1 cellular context compared by ENCODE assay signal in genomic region chr10:3676564-3676963, GRCh38.
TF ChIP-seq lines count a peak whose summit lies in the region.

No MANE protein-coding gene starts in this region.

TF ChIP-seq in GM12878, 131 proteins besides CTCF, POLR2A, EP300 and RAD21 (continued from another document):
- TF ChIP-seq ZBTB4 (CRISPR knock-in tag; IDR thresholded peaks at IDR 0.05) = no peak
- TF ChIP-seq EGR1 (IDR thresholded peaks at IDR 0.05; ENCODE audit: borderline replicate concordance in 1 of 2, low read depth in 2 of 2, low read length in 2 of 2) = 0 out of 3 replicates have a peak, but pooled peaks of 1 of the 2 experiments have one; percentile 24
- no peak for TF ChIP-seq FOXM1 (IDR thresholded peaks at IDR 0.05; ENCODE audit: low read depth, low read length)
- TF ChIP-seq, protein P1, sequence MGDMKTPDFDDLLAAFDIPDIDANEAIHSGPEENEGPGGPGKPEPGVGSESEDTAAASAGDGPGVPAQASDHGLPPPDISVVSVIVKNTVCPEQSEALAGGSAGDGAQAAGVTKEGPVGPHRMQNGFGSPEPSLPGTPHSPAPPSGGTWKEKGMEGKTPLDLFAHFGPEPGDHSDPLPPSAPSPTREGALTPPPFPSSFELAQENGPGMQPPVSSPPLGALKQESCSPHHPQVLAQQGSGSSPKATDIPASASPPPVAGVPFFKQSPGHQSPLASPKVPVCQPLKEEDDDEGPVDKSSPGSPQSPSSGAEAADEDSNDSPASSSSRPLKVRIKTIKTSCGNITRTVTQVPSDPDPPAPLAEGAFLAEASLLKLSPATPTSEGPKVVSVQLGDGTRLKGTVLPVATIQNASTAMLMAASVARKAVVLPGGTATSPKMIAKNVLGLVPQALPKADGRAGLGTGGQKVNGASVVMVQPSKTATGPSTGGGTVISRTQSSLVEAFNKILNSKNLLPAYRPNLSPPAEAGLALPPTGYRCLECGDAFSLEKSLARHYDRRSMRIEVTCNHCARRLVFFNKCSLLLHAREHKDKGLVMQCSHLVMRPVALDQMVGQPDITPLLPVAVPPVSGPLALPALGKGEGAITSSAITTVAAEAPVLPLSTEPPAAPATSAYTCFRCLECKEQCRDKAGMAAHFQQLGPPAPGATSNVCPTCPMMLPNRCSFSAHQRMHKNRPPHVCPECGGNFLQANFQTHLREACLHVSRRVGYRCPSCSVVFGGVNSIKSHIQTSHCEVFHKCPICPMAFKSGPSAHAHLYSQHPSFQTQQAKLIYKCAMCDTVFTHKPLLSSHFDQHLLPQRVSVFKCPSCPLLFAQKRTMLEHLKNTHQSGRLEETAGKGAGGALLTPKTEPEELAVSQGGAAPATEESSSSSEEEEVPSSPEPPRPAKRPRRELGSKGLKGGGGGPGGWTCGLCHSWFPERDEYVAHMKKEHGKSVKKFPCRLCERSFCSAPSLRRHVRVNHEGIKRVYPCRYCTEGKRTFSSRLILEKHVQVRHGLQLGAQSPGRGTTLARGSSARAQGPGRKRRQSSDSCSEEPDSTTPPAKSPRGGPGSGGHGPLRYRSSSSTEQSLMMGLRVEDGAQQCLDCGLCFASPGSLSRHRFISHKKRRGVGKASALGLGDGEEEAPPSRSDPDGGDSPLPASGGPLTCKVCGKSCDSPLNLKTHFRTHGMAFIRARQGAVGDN (IDR thresholded peaks at IDR 0.05) = no peak
- peak; percentile 35; the same call in 1 of the 3 replicates for TF ChIP-seq POU2F2 (IDR thresholded peaks at IDR 0.05; ENCODE audit: borderline replicate concordance, low read depth, low read length)
